ENCODE assay signal across 8 cellular contexts in the genomic region with DNA sequence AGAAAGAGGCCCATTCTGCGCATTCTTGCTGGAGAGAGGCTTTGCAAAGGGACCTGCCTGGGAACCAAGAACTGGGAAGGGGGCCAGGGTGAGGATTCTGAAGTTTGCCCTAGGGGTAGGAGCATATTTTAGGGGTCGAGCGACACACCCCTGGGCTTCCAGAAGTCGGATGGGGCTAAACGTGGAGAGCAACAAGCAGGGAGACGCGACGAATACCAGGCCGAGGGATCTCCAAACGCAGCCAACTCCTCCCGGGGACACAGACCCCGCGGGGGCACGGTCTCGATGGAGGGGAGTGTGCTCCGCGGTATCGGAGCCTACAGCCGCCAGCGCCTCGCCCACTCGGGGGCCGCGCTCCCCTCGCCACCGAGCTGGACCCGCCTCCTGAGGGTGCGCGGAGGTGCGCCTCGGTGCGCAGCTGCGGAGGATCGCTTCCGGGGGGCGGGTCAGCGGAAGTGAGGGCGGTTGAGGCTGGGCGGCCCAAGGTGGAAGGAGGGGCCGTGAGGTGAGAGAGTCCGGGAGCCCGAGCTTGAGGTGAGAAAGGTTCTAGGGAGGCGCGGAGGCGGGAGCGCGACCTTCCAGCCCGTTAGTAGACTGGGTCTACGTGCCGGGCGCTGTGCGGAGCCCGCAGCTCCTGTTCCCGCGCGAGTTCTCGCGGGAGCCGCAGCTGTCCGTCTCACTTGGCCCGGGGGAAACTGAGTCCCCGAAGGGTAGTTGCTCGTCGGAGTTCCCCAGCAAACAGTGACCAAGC. TPM values are rescaled to one million over a fixed set of nuclear protein-coding genes. Genes with fewer than 3 reads are reported as not detected.
DNase-seq lines count a peak whose midpoint lies in the region; ATAC-seq and TF ChIP-seq lines count a peak whose summit lies in the region.

MTFR1L (plus strand) TSS at position 459 of the 751 bp plus-strand sequence. CDS start 3,151 bp downstream, outside the sequence.

- intact Hi-C loops in ascending aorta (cut with DNase I) = loop anchor here (2.0 kb wide), 1 partner anchor 179 kb away; the partner anchor contains the start of gene PAFAH2

- H3K9me3 ChIP-seq in ascending aorta (no peaks in the 10 kb centered on the region), hepatocyte (ENCODE audit: low read depth) (no peaks in the 10 kb centered on the region)

- TF ChIP-seq POLR2A in GM15510 (IDR thresholded peaks at IDR 0.05; ENCODE audit: borderline replicate concordance, extremely low read depth, insufficient read length) = peak; percentile 90

- H3K4me1 ChIP-seq in ascending aorta (peaks cover 10 to 22% of the 10 kb centered on the region in 2 donors), hepatocyte (ENCODE audit: insufficient read depth) (peaks cover 21% of the 10 kb centered on the region)

- H4K20me1 ChIP-seq in hepatocyte (ENCODE audit: insufficient read depth, poor library complexity, severe bottlenecking) = peaks cover 12% of the 10 kb centered on the region

- H2AFZ ChIP-seq in hepatocyte = peak within 1 kb of the TSS; percentile 53

- peak; percentile 89 for ATAC-seq in HG02678 (IDR thresholded peaks at IDR 0.05; ENCODE audit: unreplicated experiment)

- H3K4me2 ChIP-seq in hepatocyte = peak within 1 kb of the TSS; percentile 93

- peaks cover 44% of the 10 kb centered on the region for H3K79me2 ChIP-seq in hepatocyte

- H3K4me3 ChIP-seq in ascending aorta = peak within 1 kb of the TSS; percentile 69 to 91
- H3K4me3 ChIP-seq in hepatocyte = peak within 1 kb of the TSS; percentile 67
- H3K4me3 ChIP-seq in retinal pigment epithelial cell (ENCODE audit: low read length) = peak within 1 kb of the TSS; percentile 64

- peaks cover 15 to 18% of the 10 kb centered on the region in 2 donors for H3K36me3 ChIP-seq in ascending aorta
- no peaks in the 10 kb centered on the region for H3K36me3 ChIP-seq in hepatocyte (replicated peaks; ENCODE audit: insufficient read depth, low read depth)

- no peaks in the 10 kb centered on the region for H3K27me3 ChIP-seq in ascending aorta
- H3K27me3 ChIP-seq in hepatocyte = no peaks in the 10 kb centered on the region

- TF ChIP-seq CTCF in ascending aorta (IDR thresholded peaks at IDR 0.05) = no peak
- TF ChIP-seq CTCF in hepatocyte (IDR thresholded peaks at IDR 0.05; ENCODE audit: poor library complexity) = no peak
- no peak for TF ChIP-seq CTCF in retinal pigment epithelial cell (conservative IDR thresholded peaks at IDR 0.05; ENCODE audit: low read depth, low read length)

- no peaks in the 10 kb centered on the region for H3K9me2 ChIP-seq in hepatocyte (replicated peaks; ENCODE audit: insufficient read depth)

- WGBS in hepatocyte (ENCODE audit: low lambda C conversion rate, missing lambda C conversion rate) = under 1% methylated on average over 60 of the region's 64 CpGs

- peak; percentile 82 for DNase-seq in NCI-H146 (lab: John Stamatoyannopoulos, UW)
- peak; percentile 90 for DNase-seq in T-helper 22 cell (ENCODE audit: low read depth)
- DNase-seq in ascending aorta (ENCODE audit: low spot score in 2 of 2) = peak in 1 of 2 donors; percentile 93
- peak; percentile 94 for DNase-seq in hepatocyte (ENCODE audit: low spot score)
- DNase-seq in retinal pigment epithelial cell (ENCODE audit: low read depth) = no peak
- DNase-seq in cortex of kidney (lab: John Stamatoyannopoulos, UW) = no peak

- H3K27ac ChIP-seq in ascending aorta (peak within 1 kb of the TSS; percentile 89), hepatocyte (peak within 1 kb of the TSS; percentile 90)

RNA-seq across cellular contexts. Expression of gene MTFR1L, which starts in this region (rescaled TPM):
- total RNA-seq in ascending aorta (20.9 TPM), hepatocyte (59.5 and 62.6 TPM in 2 replicates)
- polyA plus RNA-seq in hepatocyte = 90.7 and 103 TPM in 2 replicates

Comparison
In these comparisons a context has a peak if more than half of its experiments do, and no peak if none do; other contexts are left out.
1. DNase-seq: peak in NCI-H146 (single experiment), T-helper 22 cell (single experiment) and hepatocyte (single experiment); none in retinal pigment epithelial cell (single experiment) and cortex of kidney (single experiment).
2. Peak in every context shown above with its lines, with median percentiles within 50 percentile points of each other: H3K4me3 ChIP-seq.